Comparison of ENCODE assay signal across 1 cellular context in genomic region chr1:228646717-228647522, GRCh38.
TF ChIP-seq lines count a peak whose summit lies in the region.

No MANE protein-coding gene starts in this region.

TF ChIP-seq in K562, 482 proteins besides CTCF, POLR2A, EP300 and RAD21 (continued from another document and continues in another):
- no peak for TF ChIP-seq SRSF1 (IDR thresholded peaks at IDR 0.05; ENCODE audit: low read depth, low read length)
- TF ChIP-seq ZNF395 (CRISPR knock-in tag; IDR thresholded peaks at IDR 0.05) = no peak
- no peak for TF ChIP-seq ELF1 (tag; IDR thresholded peaks at IDR 0.05)
- TF ChIP-seq U2AF1 (optimal IDR thresholded peaks at IDR 0.05; ENCODE audit: low read depth, low read length) = no peak
- TF ChIP-seq POLR2G (IDR thresholded peaks at IDR 0.05; ENCODE audit: low read depth, low read length) = no peak
- peak; percentile 45; the same call in 1 of the 2 replicates for TF ChIP-seq L3MBTL2 (IDR thresholded peaks at IDR 0.05)
- TF ChIP-seq ZNF507 (tag; conservative IDR thresholded peaks at IDR 0.05) = no peak
- peak; percentile 36 for TF ChIP-seq NFIC (IDR thresholded peaks at IDR 0.05)
- no peak for TF ChIP-seq ZBTB12 (CRISPR knock-in tag; IDR thresholded peaks at IDR 0.05)
- TF ChIP-seq, protein P1, sequence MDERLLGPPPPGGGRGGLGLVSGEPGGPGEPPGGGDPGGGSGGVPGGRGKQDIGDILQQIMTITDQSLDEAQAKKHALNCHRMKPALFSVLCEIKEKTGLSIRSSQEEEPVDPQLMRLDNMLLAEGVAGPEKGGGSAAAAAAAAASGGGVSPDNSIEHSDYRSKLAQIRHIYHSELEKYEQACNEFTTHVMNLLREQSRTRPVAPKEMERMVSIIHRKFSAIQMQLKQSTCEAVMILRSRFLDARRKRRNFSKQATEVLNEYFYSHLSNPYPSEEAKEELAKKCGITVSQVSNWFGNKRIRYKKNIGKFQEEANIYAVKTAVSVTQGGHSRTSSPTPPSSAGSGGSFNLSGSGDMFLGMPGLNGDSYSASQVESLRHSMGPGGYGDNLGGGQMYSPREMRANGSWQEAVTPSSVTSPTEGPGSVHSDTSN (CRISPR knock-in tag; IDR thresholded peaks at IDR 0.05; ENCODE audit: low read depth) = no peak
- TF ChIP-seq, protein P1 (tag; conservative IDR thresholded peaks at IDR 0.05; ENCODE audit: low read depth) = no peak
- no peak for TF ChIP-seq KLF6 (CRISPR knock-in tag; IDR thresholded peaks at IDR 0.05; ENCODE audit: borderline replicate concordance)
- TF ChIP-seq, protein P2, sequence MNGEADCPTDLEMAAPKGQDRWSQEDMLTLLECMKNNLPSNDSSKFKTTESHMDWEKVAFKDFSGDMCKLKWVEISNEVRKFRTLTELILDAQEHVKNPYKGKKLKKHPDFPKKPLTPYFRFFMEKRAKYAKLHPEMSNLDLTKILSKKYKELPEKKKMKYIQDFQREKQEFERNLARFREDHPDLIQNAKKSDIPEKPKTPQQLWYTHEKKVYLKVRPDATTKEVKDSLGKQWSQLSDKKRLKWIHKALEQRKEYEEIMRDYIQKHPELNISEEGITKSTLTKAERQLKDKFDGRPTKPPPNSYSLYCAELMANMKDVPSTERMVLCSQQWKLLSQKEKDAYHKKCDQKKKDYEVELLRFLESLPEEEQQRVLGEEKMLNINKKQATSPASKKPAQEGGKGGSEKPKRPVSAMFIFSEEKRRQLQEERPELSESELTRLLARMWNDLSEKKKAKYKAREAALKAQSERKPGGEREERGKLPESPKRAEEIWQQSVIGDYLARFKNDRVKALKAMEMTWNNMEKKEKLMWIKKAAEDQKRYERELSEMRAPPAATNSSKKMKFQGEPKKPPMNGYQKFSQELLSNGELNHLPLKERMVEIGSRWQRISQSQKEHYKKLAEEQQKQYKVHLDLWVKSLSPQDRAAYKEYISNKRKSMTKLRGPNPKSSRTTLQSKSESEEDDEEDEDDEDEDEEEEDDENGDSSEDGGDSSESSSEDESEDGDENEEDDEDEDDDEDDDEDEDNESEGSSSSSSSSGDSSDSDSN (IDR thresholded peaks at IDR 0.05; ENCODE audit: borderline replicate concordance in 1 of 2, low read depth in 2 of 2, low read length in 2 of 2) = 0 out of 4 replicates have a peak, but pooled peaks of 1 of the 2 experiments have one; percentile 35
- no peak for TF ChIP-seq ZNF717 (CRISPR knock-in tag; IDR thresholded peaks at IDR 0.05)
- no peak for TF ChIP-seq ATF3 (IDR thresholded peaks at IDR 0.05)
- TF ChIP-seq ATF3 (CRISPR knock-in tag; conservative IDR thresholded peaks at IDR 0.05) = no peak
- TF ChIP-seq SPI1 (IDR thresholded peaks at IDR 0.05; ENCODE audit: borderline replicate concordance, low read depth, low read length) = no peak
- no peak for TF ChIP-seq HIVEP1 (CRISPR knock-in tag; IDR thresholded peaks at IDR 0.05)
- TF ChIP-seq ESRRA (IDR thresholded peaks at IDR 0.05; ENCODE audit: borderline replicate concordance, low read depth) = no peak
- TF ChIP-seq CGGBP1 (CRISPR knock-in tag; IDR thresholded peaks at IDR 0.05) = no peak
- TF ChIP-seq NFXL1 (CRISPR knock-in tag; IDR thresholded peaks at IDR 0.05) = no peak
- no peak for TF ChIP-seq THRB (CRISPR knock-in tag; conservative IDR thresholded peaks at IDR 0.05)
- no peak for TF ChIP-seq HNRNPLL (IDR thresholded peaks at IDR 0.05; ENCODE audit: low read depth, low read length, poor library complexity, severe bottlenecking)
- no peak for TF ChIP-seq FOXK2 (conservative IDR thresholded peaks at IDR 0.05 in 1 of 2, IDR thresholded peaks at IDR 0.05 in 1 of 2; ENCODE audit: low read depth in 2 of 2)
- no peak for TF ChIP-seq KDM4B (IDR thresholded peaks at IDR 0.05; ENCODE audit: borderline replicate concordance in 2 of 2, low read depth in 1 of 2)
- no peak for TF ChIP-seq GTF2F1 (IDR thresholded peaks at IDR 0.05; ENCODE audit: low read depth, low read length)
- no peak for TF ChIP-seq DNMT1 (IDR thresholded peaks at IDR 0.05)
- TF ChIP-seq ZC3H8 (IDR thresholded peaks at IDR 0.05) = no peak
- no peak for TF ChIP-seq CCAR2 (IDR thresholded peaks at IDR 0.05; ENCODE audit: low read depth, low read length)
- TF ChIP-seq RB1 (IDR thresholded peaks at IDR 0.05; ENCODE audit: low read depth) = no peak
- TF ChIP-seq DPF2 (IDR thresholded peaks at IDR 0.05) = peak; percentile 40; the same call in 1 of the 2 replicates
- no peak for TF ChIP-seq EP400 (IDR thresholded peaks at IDR 0.05)
- TF ChIP-seq ZNF134 (CRISPR knock-in tag; conservative IDR thresholded peaks at IDR 0.05) = no peak
- TF ChIP-seq FOXO4 (CRISPR knock-in tag; IDR thresholded peaks at IDR 0.05) = no peak
- no peak for TF ChIP-seq IRF1 (CRISPR knock-in tag; IDR thresholded peaks at IDR 0.05; ENCODE audit: borderline replicate concordance)
- TF ChIP-seq ZMIZ1 (IDR thresholded peaks at IDR 0.05; ENCODE audit: low read depth in 2 of 2, low read length in 2 of 2) = no peak
- peak; percentile 62; the same call in 1 of the 2 replicates for TF ChIP-seq CTBP1 (IDR thresholded peaks at IDR 0.05; ENCODE audit: borderline replicate concordance)
- no peak for TF ChIP-seq PCBP2 (IDR thresholded peaks at IDR 0.05; ENCODE audit: low read depth, low read length, poor library complexity, severe bottlenecking)
- TF ChIP-seq BACH1 (tag; IDR thresholded peaks at IDR 0.05) = no peak
- TF ChIP-seq IFI16 (CRISPR knock-in tag; IDR thresholded peaks at IDR 0.05) = no peak
- no peak for TF ChIP-seq NR0B1 (IDR thresholded peaks at IDR 0.05; ENCODE audit: partially characterized antibody)
- TF ChIP-seq THRAP3 (IDR thresholded peaks at IDR 0.05; ENCODE audit: borderline replicate concordance) = no peak
- no peak for TF ChIP-seq XRCC4 (IDR thresholded peaks at IDR 0.05; ENCODE audit: extremely low read depth, insufficient read depth, insufficient read length)
- TF ChIP-seq ZNF354B (CRISPR knock-in tag; IDR thresholded peaks at IDR 0.05) = no peak
- TF ChIP-seq ZNF644 (tag; IDR thresholded peaks at IDR 0.05; ENCODE audit: low read depth) = no peak
- no peak for TF ChIP-seq PTTG1 (tag; IDR thresholded peaks at IDR 0.05; ENCODE audit: low read depth)
- TF ChIP-seq HDAC8 (tag; IDR thresholded peaks at IDR 0.05) = no peak
- TF ChIP-seq HNRNPUL1 (IDR thresholded peaks at IDR 0.05; ENCODE audit: low read length) = no peak
- TF ChIP-seq ZNF24 (IDR thresholded peaks at IDR 0.05) = no peak
- TF ChIP-seq HSF4 (CRISPR knock-in tag; IDR thresholded peaks at IDR 0.05; ENCODE audit: borderline replicate concordance) = no peak
- no peak for TF ChIP-seq RUNX1 (IDR thresholded peaks at IDR 0.05; ENCODE audit: low read depth)
- no peak for TF ChIP-seq MAFK (IDR thresholded peaks at IDR 0.05; ENCODE audit: low read length)
- TF ChIP-seq ZBED1 (IDR thresholded peaks at IDR 0.05) = no peak
- TF ChIP-seq MTA3 (IDR thresholded peaks at IDR 0.05; ENCODE audit: borderline replicate concordance) = no peak
- TF ChIP-seq TAF7 (tag; IDR thresholded peaks at IDR 0.05) = no peak
- TF ChIP-seq MAZ (CRISPR knock-in tag; conservative IDR thresholded peaks at IDR 0.05 in 1 of 2, IDR thresholded peaks at IDR 0.05 in 1 of 2) = no peak
